1 cellular context compared by ENCODE assay signal in genomic region chr5:113488645-113489184, GRCh38.
TF ChIP-seq lines count a peak whose summit lies in the region.

No MANE protein-coding gene starts in this region.

TF ChIP-seq in HEK293, 187 proteins besides CTCF, POLR2A, EP300 and RAD21 (continued from another document and continues in another):
- TF ChIP-seq ZSCAN18 (tag by site-specific recombination; IDR thresholded peaks at IDR 0.05) (no peak), ZBTB44 (tag by site-specific recombination; IDR thresholded peaks at IDR 0.05) (no peak), ZNF221 (tag by site-specific recombination; IDR thresholded peaks at IDR 0.05; ENCODE audit: borderline replicate concordance) (no peak), GLI2 (tag by site-specific recombination; IDR thresholded peaks at IDR 0.05; ENCODE audit: borderline replicate concordance, low read depth) (no peak), SP7 (tag by site-specific recombination; IDR thresholded peaks at IDR 0.05) (no peak), ZFP69B (tag by site-specific recombination; IDR thresholded peaks at IDR 0.05) (no peak), FEZF1 (tag by site-specific recombination; IDR thresholded peaks at IDR 0.05) (peak; percentile 23; the same call in 1 of the 2 replicates), TCF7L2 (IDR thresholded peaks at IDR 0.05; ENCODE audit: borderline replicate concordance, low read depth, low read length) (no peak), ZNF664 (tag by site-specific recombination; IDR thresholded peaks at IDR 0.05) (no peak), HIC1 (tag by site-specific recombination; IDR thresholded peaks at IDR 0.05) (no peak), ZFP41 (tag by site-specific recombination; IDR thresholded peaks at IDR 0.05; ENCODE audit: borderline replicate concordance) (no peak), ZNF133 (tag by site-specific recombination; IDR thresholded peaks at IDR 0.05) (no peak), ZNF280C (tag by site-specific recombination; IDR thresholded peaks at IDR 0.05) (no peak), ZNF311 (tag by site-specific recombination; IDR thresholded peaks at IDR 0.05; ENCODE audit: borderline replicate concordance) (no peak), ZNF140 (tag by site-specific recombination; IDR thresholded peaks at IDR 0.05) (no peak), ZNF747 (tag by site-specific recombination; IDR thresholded peaks at IDR 0.05) (no peak), ZNF701 (tag by site-specific recombination; IDR thresholded peaks at IDR 0.05) (no peak), REPIN1 (tag by site-specific recombination; IDR thresholded peaks at IDR 0.05; ENCODE audit: low read depth) (no peak), ZNF704 (tag by site-specific recombination; IDR thresholded peaks at IDR 0.05) (no peak), ZNF48 (tag by site-specific recombination; IDR thresholded peaks at IDR 0.05) (no peak), ZNF692 (tag by site-specific recombination; IDR thresholded peaks at IDR 0.05) (0 out of 2 replicates have a peak, but pooled peaks have one; percentile 2), ZNF19 (tag by site-specific recombination; IDR thresholded peaks at IDR 0.05; ENCODE audit: low read depth) (no peak), ZNF561 (tag by site-specific recombination; IDR thresholded peaks at IDR 0.05; ENCODE audit: borderline replicate concordance) (0 out of 2 replicates have a peak, but pooled peaks have one; percentile 5), ZNF239 (tag by site-specific recombination; IDR thresholded peaks at IDR 0.05) (no peak), ZNF529 (tag by site-specific recombination; IDR thresholded peaks at IDR 0.05; ENCODE audit: insufficient replicate concordance) (no peak), ZNF175 (tag by site-specific recombination; IDR thresholded peaks at IDR 0.05) (no peak), ZNF626 (tag by site-specific recombination; IDR thresholded peaks at IDR 0.05) (no peak), ZXDB (tag by site-specific recombination; IDR thresholded peaks at IDR 0.05) (peak; percentile 6; the same call in 1 of the 2 replicates), ZNF2 (tag by site-specific recombination; IDR thresholded peaks at IDR 0.05) (peak; percentile 72), ZSCAN23 (tag by site-specific recombination; IDR thresholded peaks at IDR 0.05) (no peak), ZNF341 (tag by site-specific recombination; IDR thresholded peaks at IDR 0.05; ENCODE audit: low read depth) (no peak), ZNF548 (tag by site-specific recombination; IDR thresholded peaks at IDR 0.05) (no peak), ZNF155 (tag by site-specific recombination; IDR thresholded peaks at IDR 0.05) (no peak), SETDB1 (IDR thresholded peaks at IDR 0.05; ENCODE audit: insufficient read length, low read length) (no peak), HOXD13 (CRISPR knock-in tag; IDR thresholded peaks at IDR 0.05; ENCODE audit: borderline replicate concordance) (no peak), ZNF404 (tag by site-specific recombination; IDR thresholded peaks at IDR 0.05) (no peak), ZNF16 (tag by site-specific recombination; IDR thresholded peaks at IDR 0.05; ENCODE audit: low read depth) (no peak), SP2 (tag by site-specific recombination; IDR thresholded peaks at IDR 0.05) (no peak), PRDM4 (tag by site-specific recombination; IDR thresholded peaks at IDR 0.05) (no peak), ZNF76 (tag by site-specific recombination; IDR thresholded peaks at IDR 0.05; ENCODE audit: borderline replicate concordance, low read depth) (peak; percentile 16; the same call in 1 of the 2 replicates), ZNF571 (tag by site-specific recombination; IDR thresholded peaks at IDR 0.05) (no peak), ZNF211 (tag by site-specific recombination; IDR thresholded peaks at IDR 0.05; ENCODE audit: low read depth) (no peak), ZBTB49 (tag by site-specific recombination; IDR thresholded peaks at IDR 0.05; ENCODE audit: low read depth) (no peak), ZNF132 (tag by site-specific recombination; IDR thresholded peaks at IDR 0.05; ENCODE audit: borderline replicate concordance) (no peak), ZIC2 (tag by site-specific recombination; IDR thresholded peaks at IDR 0.05) (no peak), ZNF514 (tag by site-specific recombination; IDR thresholded peaks at IDR 0.05) (no peak), KLF8 (tag by site-specific recombination; IDR thresholded peaks at IDR 0.05) (no peak), ZBTB10 (tag by site-specific recombination; IDR thresholded peaks at IDR 0.05) (peak; percentile 53; the same call in 1 of the 2 replicates), ZNF394 (tag by site-specific recombination; IDR thresholded peaks at IDR 0.05; ENCODE audit: borderline replicate concordance) (0 out of 2 replicates have a peak, but pooled peaks have one; percentile 3), GLIS1 (tag by site-specific recombination; IDR thresholded peaks at IDR 0.05) (no peak), ZFP37 (tag by site-specific recombination; IDR thresholded peaks at IDR 0.05) (no peak)
